20 cellular contexts compared by ENCODE assay signal in genomic region chr17:72937687-72938086, GRCh38.
A peak's percentile ranks its signal among the peaks of the same experiment; 100 is the strongest.
DNase-seq lines count a peak whose midpoint lies in the region; ATAC-seq, FAIRE-seq and TF ChIP-seq lines count a peak whose summit lies in the region.
"Had no signal": no experiment of that assay in that cellular context is flagged by ENCODE, and none has a peak within 500 bp of the region (broad histone marks: within the 10 kb centered on the region; RNA-seq: fewer than 3 reads in every experiment).

No MANE protein-coding gene starts in this region.

- H2AFZ ChIP-seq in HepG2 (ENCODE audit: low read length) = no peak overlapping the region

- H3K27me3 ChIP-seq in right lobe of liver (no peaks in the 10 kb centered on the region), HepG2 (ENCODE audit: control insufficient read depth in 1 of 2, insufficient read depth in 2 of 2, low read length in 2 of 2) (no peaks in the 10 kb centered on the region), adipocyte (replicated peaks; ENCODE audit: control insufficient read depth, insufficient read depth, low read length) (no peaks in the 10 kb centered on the region), A673 (replicated peaks; ENCODE audit: insufficient read depth, low read depth, low read length, poor library complexity) (no peaks in the 10 kb centered on the region)
- H3K27me3 ChIP-seq: BE2C had no signal

- H3K79me2 ChIP-seq in HepG2 (ENCODE audit: insufficient read depth, low read length) = no peaks in the 10 kb centered on the region

- H3K4me1 ChIP-seq in right lobe of liver = peaks cover 0 to 12% (median 4%) of the 10 kb centered on the region in 4 donors
- H3K4me1 ChIP-seq in HepG2 (ENCODE audit: insufficient read depth, low read length) = peaks cover 11% of the 10 kb centered on the region
- no peaks in the 10 kb centered on the region for H3K4me1 ChIP-seq in adipocyte (ENCODE audit: control insufficient read depth, insufficient read depth, low read length)
- peaks cover under 1% of the 10 kb centered on the region for H3K4me1 ChIP-seq in A673 (ENCODE audit: insufficient read depth, low read length, poor library complexity, severe bottlenecking)
- H3K4me1 ChIP-seq: BE2C had no signal

- H3K27ac ChIP-seq in right lobe of liver (no peak overlapping the region), HepG2 (ENCODE audit: extremely low read length, insufficient read depth, low read length) (no peak overlapping the region), A673 (ENCODE audit: low read depth, low read length, poor library complexity, severe bottlenecking) (no peak overlapping the region)

- H3K9me3 ChIP-seq in right lobe of liver (no peaks in the 10 kb centered on the region), HepG2 (ENCODE audit: low read length) (no peaks in the 10 kb centered on the region), adipocyte (ENCODE audit: control insufficient read depth, low read length) (no peaks in the 10 kb centered on the region), A673 (ENCODE audit: low read depth, low read length, poor library complexity, severe bottlenecking) (no peaks in the 10 kb centered on the region)
- H3K9me3 ChIP-seq: BE2C had no signal

- H3K36me3 ChIP-seq in right lobe of liver (no peaks in the 10 kb centered on the region), HepG2 (replicated peaks in 1 of 2; ENCODE audit: control insufficient read depth in 1 of 2, insufficient read depth in 2 of 2, low read length in 2 of 2) (no peaks in the 10 kb centered on the region; a peak in 2 of 5 replicates), adipocyte (ENCODE audit: control insufficient read depth, insufficient read depth, low read length, severe bottlenecking) (no peaks in the 10 kb centered on the region), A673 (ENCODE audit: insufficient read depth, low read length, poor library complexity, severe bottlenecking) (no peaks in the 10 kb centered on the region)
- H3K36me3 ChIP-seq: BE2C had no signal

- POLR2A ChIA-PET in HepG2 (lab: Yijun Ruan, JAX) (no interaction called here), A673 (lab: Charles Lee; ENCODE audit: low non-redundant PET) (interaction anchor here (0.5 kb wide), 1 partner anchor 207 kb away, joined by 7 read pairs; no protein-coding TSS in a partner anchor)

- H3K9ac ChIP-seq in HepG2 (ENCODE audit: insufficient read depth, low read depth, low read length) (no peak overlapping the region), adipocyte (ENCODE audit: low read length) (no peak overlapping the region)

- no peak for TF ChIP-seq RAD21 in HepG2 (CRISPR knock-in tag; IDR thresholded peaks at IDR 0.05)

- no peak for TF ChIP-seq CTCF in right lobe of liver (IDR thresholded peaks at IDR 0.05)
- TF ChIP-seq CTCF in HepG2 (CRISPR knock-in tag; IDR thresholded peaks at IDR 0.05) = no peak
- no peak for TF ChIP-seq CTCF in A673 (conservative IDR thresholded peaks at IDR 0.05; ENCODE audit: low read depth, low read length)

- peak; percentile 65 to 77 (median 72) for ATAC-seq in right lobe of liver
- no peak for ATAC-seq in HepG2
- ATAC-seq in HG02970 (IDR thresholded peaks at IDR 0.05; ENCODE audit: low FRiP score, unreplicated experiment) = no peak
- ATAC-seq: PC-3 had no signal

- no peak overlapping the region for H3K4me2 ChIP-seq in HepG2 (ENCODE audit: low read depth, low read length)

- H3K4me3 ChIP-seq in right lobe of liver (no peak overlapping the region), HepG2 (replicated peaks in 1 of 3; ENCODE audit: insufficient read depth in 1 of 3, low read depth in 2 of 3, low read length in 3 of 3) (no peak overlapping the region), adipocyte (ENCODE audit: low read length) (no peak overlapping the region), A673 (ENCODE audit: low read depth, low read length, poor library complexity, severe bottlenecking) (no peak overlapping the region)

- WGBS in right lobe of liver (ENCODE audit: insufficient coverage, low coverage, low lambda C conversion rate, missing lambda C conversion rate) = 46% methylated on average over 3 of the region's 6 CpGs
- WGBS in HepG2 (ENCODE audit: low lambda C conversion rate) = 93% methylated on average over 6 of the region's 6 CpGs

- CTCF ChIA-PET in HepG2 (lab: Yijun Ruan, JAX; ENCODE audit: low intra/inter-chr PET ratio, low total read pairs) (no interaction called here), A673 (lab: Charles Lee) (no interaction called here)

- intact Hi-C loops in right lobe of liver (cut with DNase I) = no loop called here
- intact Hi-C loops in HepG2 (cut with micrococcal nuclease; ENCODE audit: unreplicated experiment) = no loop called here
- intact Hi-C loops in A673 (cut with micrococcal nuclease; ENCODE audit: unreplicated experiment) = no loop called here

- DNase-seq in right lobe of liver (no peak), HepG2 (ENCODE audit: low spot score) (no peak), adipocyte (ENCODE audit: low read depth) (peak; percentile 19), fibroblast of peridontal ligament (ENCODE audit: extremely low read depth) (peak; percentile 51), frontal cortex (ENCODE audit: low spot score in 2 of 2) (no peak), iPS-NIHi11 (ENCODE audit: low spot score) (no peak), A673 (ENCODE audit: low spot score) (no peak)
- DNase-seq: BE2C; CD4-positive, alpha-beta memory T cell; DMS153; MM.1S; NCI-H1105; NCI-H2081 treated with DMSO at 0.1 percent for 48 hours; NCI-H510A treated with DMSO at 0.1 percent for 48 hours; PC-3; RPMI8226; SIG-M5 had no signal

- TF ChIP-seq EP300 in HepG2 (IDR thresholded peaks at IDR 0.05; ENCODE audit: low read depth in 2 of 2, low read length in 2 of 2) = no peak
- TF ChIP-seq EP300 in HepG2 (CRISPR knock-in tag; IDR thresholded peaks at IDR 0.05; ENCODE audit: borderline replicate concordance) = no peak

- BruUV-seq in HepG2 (replicated peaks; lab: Mats Ljungman, UMichigan) = no TSS peak
- BruUV-seq in A673 (replicated peaks; lab: Mats Ljungman, UMichigan) = no TSS peak

- in situ Hi-C loops in HepG2 (cut with HindIII; ENCODE audit: extremely low pct_ligation_motif_present, low pct_unique_long_range_greater_than_20kb) = loop anchor here (25.0 kb wide), 1 partner anchor 375 kb away; no protein-coding TSS in a partner anchor

- TF ChIP-seq POLR2A in right lobe of liver (IDR thresholded peaks at IDR 0.05) (no peak), HepG2 (IDR thresholded peaks at IDR 0.05; ENCODE audit: insufficient read depth in 1 of 2, low read depth in 2 of 2, low read length in 2 of 2) (no peak)

- no peaks in the 10 kb centered on the region for H4K20me1 ChIP-seq in HepG2 (ENCODE audit: insufficient read depth, low read length)

- FAIRE-seq in HepG2 (lab: Jason Lieb, UNC) (no peak), frontal cortex (lab: Jason Lieb, UNC) (no peak)
- FAIRE-seq: GM12891, H54 had no signal

TF ChIP-seq in HepG2, 621 proteins besides CTCF, POLR2A, EP300 and RAD21 (continues in another document):
- TF ChIP-seq MBD4 (IDR thresholded peaks at IDR 0.05; ENCODE audit: borderline replicate concordance, low read length) (no peak), PHF8 (CRISPR knock-in tag; IDR thresholded peaks at IDR 0.05) (no peak), ZNF704 (CRISPR knock-in tag; IDR thresholded peaks at IDR 0.05; ENCODE audit: borderline replicate concordance) (no peak), SATB2 (CRISPR knock-in tag; IDR thresholded peaks at IDR 0.05) (no peak), SNAPC2 (CRISPR knock-in tag; IDR thresholded peaks at IDR 0.05) (no peak), ELF4 (CRISPR knock-in tag; IDR thresholded peaks at IDR 0.05; ENCODE audit: borderline replicate concordance) (no peak), TBL1XR1 (IDR thresholded peaks at IDR 0.05; ENCODE audit: borderline replicate concordance, low read length, partially characterized antibody) (no peak)

Comparison
In these comparisons a context has a peak if more than half of its experiments do, and no peak if none do; other contexts are left out.
1. ATAC-seq: peak in right lobe of liver (4 of 4); none in HepG2 (single experiment) and HG02970 (single experiment).
2. DNase-seq: peak in adipocyte (single experiment) and fibroblast of peridontal ligament (single experiment); none in right lobe of liver (0 of 3), HepG2 (single experiment), frontal cortex (0 of 2), iPS-NIHi11 (single experiment) and A673 (single experiment).